ENCODE assay signal across 16 cellular contexts in genomic region chr16:69838417-69838990, GRCh38.
DNase-seq lines count a peak whose midpoint lies in the region; ATAC-seq and TF ChIP-seq lines count a peak whose summit lies in the region.
"Had no signal": no experiment of that assay in that cellular context is flagged by ENCODE, and none has a peak within 500 bp of the region (broad histone marks: within the 10 kb centered on the region; RNA-seq: fewer than 3 reads in every experiment).

No MANE protein-coding gene starts in this region.

- ATAC-seq in GM23338 (peak; percentile 75), sciatic nerve (peak; percentile 75), GM19395 (IDR thresholded peaks at IDR 0.05; ENCODE audit: unreplicated experiment) (no peak)
- no peak for ATAC-seq in activated T-cell treated with anti-CD3 and anti-CD28 coated beads, Interleukin-2, amount 50 U/mL, for 4 hours

- peaks cover 8% of the 10 kb centered on the region for H3K4me1 Mint-ChIP-seq in GM23338
- H3K4me1 Mint-ChIP-seq in activated T-cell treated with anti-CD3 and anti-CD28 coated beads, Interleukin-2, amount 50 U/mL, for 4 hours (ENCODE audit: low read depth) = peaks cover 3% of the 10 kb centered on the region

- no peaks in the 10 kb centered on the region for H3K9me3 ChIP-seq in hepatocyte (ENCODE audit: low read depth)
- H3K9me3 ChIP-seq: A549, SJSA1 had no signal

- no peaks in the 10 kb centered on the region for H3K9me3 Mint-ChIP-seq in GM23338
- no peaks in the 10 kb centered on the region for H3K9me3 Mint-ChIP-seq in activated T-cell treated with anti-CD3 and anti-CD28 coated beads, Interleukin-2, amount 50 U/mL, for 4 hours
- H3K9me3 Mint-ChIP-seq: central memory CD8-positive, alpha-beta T cell had no signal

- no peak for TF ChIP-seq CTCF in GM23338 (conservative IDR thresholded peaks at IDR 0.05; ENCODE audit: low read depth in 2 of 2)
- no peak for TF ChIP-seq CTCF in coronary artery (IDR thresholded peaks at IDR 0.05)
- TF ChIP-seq CTCF in hepatocyte (IDR thresholded peaks at IDR 0.05; ENCODE audit: poor library complexity) = no peak

- H3K27me3 Mint-ChIP-seq in GM23338 (ENCODE audit: insufficient read depth, low read depth, poor library complexity) = peaks cover 5% of the 10 kb centered on the region
- no peaks in the 10 kb centered on the region for H3K27me3 Mint-ChIP-seq in activated T-cell treated with anti-CD3 and anti-CD28 coated beads, Interleukin-2, amount 50 U/mL, for 4 hours (ENCODE audit: low read depth)
- H3K27me3 Mint-ChIP-seq: central memory CD8-positive, alpha-beta T cell had no signal

- H3K4me3 ChIP-seq in GM23338 (no peak overlapping the region), coronary artery (no peak overlapping the region), hepatocyte (no peak overlapping the region)
- H3K4me3 ChIP-seq: A549, SJSA1 had no signal

- H3K36me3 Mint-ChIP-seq in GM23338 (ENCODE audit: low read depth) = no peaks in the 10 kb centered on the region; the same call in 2 of the 3 replicates
- H3K36me3 Mint-ChIP-seq in activated T-cell treated with anti-CD3 and anti-CD28 coated beads, Interleukin-2, amount 50 U/mL, for 4 hours (ENCODE audit: insufficient read depth) = peaks cover 23% of the 10 kb centered on the region

- no peak overlapping the region for H3K27ac Mint-ChIP-seq in GM23338

- H2AFZ ChIP-seq in GM23338 = no peak overlapping the region
- H2AFZ ChIP-seq in hepatocyte = no peak overlapping the region

- H3K27ac ChIP-seq in GM23338 (ENCODE audit: low read depth) = no peak overlapping the region
- peak overlapping the region; percentile 43 to 85 for H3K27ac ChIP-seq in coronary artery
- peak overlapping the region; percentile 50 for H3K27ac ChIP-seq in hepatocyte
- H3K27ac ChIP-seq: A549, C4-2B, KMS-11, SJSA1 had no signal

- H3K79me2 ChIP-seq in GM23338 (replicated peaks; ENCODE audit: insufficient read depth) = no peaks in the 10 kb centered on the region
- no peaks in the 10 kb centered on the region for H3K79me2 ChIP-seq in hepatocyte

- H3K4me2 ChIP-seq in GM23338 = no peak overlapping the region
- H3K4me2 ChIP-seq in hepatocyte = no peak overlapping the region
- H3K4me2 ChIP-seq: A549, KMS-11 had no signal

- 77% methylated on average over 5 of the region's 5 CpGs for WGBS in hepatocyte (ENCODE audit: low lambda C conversion rate, missing lambda C conversion rate)

- H3K9me2 ChIP-seq in GM23338 (ENCODE audit: insufficient read depth) = 0 out of 2 replicates have a peak, but pooled peaks cover 4% of the 10 kb centered on the region
- no peaks in the 10 kb centered on the region for H3K9me2 ChIP-seq in hepatocyte (replicated peaks; ENCODE audit: insufficient read depth)

- H3K36me3 ChIP-seq in GM23338 (ENCODE audit: insufficient read depth) = 0 out of 2 replicates have a peak, but pooled peaks cover 8% of the 10 kb centered on the region
- no peaks in the 10 kb centered on the region for H3K36me3 ChIP-seq in hepatocyte (replicated peaks; ENCODE audit: insufficient read depth, low read depth)

- intact Hi-C loops in sciatic nerve (cut with DNase I) = no loop called here

- no peak overlapping the region for H3K4me3 Mint-ChIP-seq in GM23338
- H3K4me3 Mint-ChIP-seq in activated T-cell treated with anti-CD3 and anti-CD28 coated beads, Interleukin-2, amount 50 U/mL, for 4 hours = no peak overlapping the region
- H3K4me3 Mint-ChIP-seq: central memory CD8-positive, alpha-beta T cell had no signal

- H3F3A ChIP-seq in GM23338 (replicated peaks; ENCODE audit: low read depth) = no peaks in the 10 kb centered on the region

- peak; percentile 33 for DNase-seq in GM23338 (ENCODE audit: low spot score)
- DNase-seq in coronary artery (ENCODE audit: low spot score) = no peak
- no peak for DNase-seq in hepatocyte (ENCODE audit: low spot score)
- DNase-seq in sciatic nerve (ENCODE audit: low spot score) = no peak
- no peak for DNase-seq in activated T-cell treated with anti-CD3 and anti-CD28 coated beads, Interleukin-2, amount 50 U/mL, for 4 hours
- DNase-seq in NCI-H146 (lab: John Stamatoyannopoulos, UW) = no peak
- DNase-seq in dedifferentiated amniotic fluid mesenchymal stem cell (ENCODE audit: extremely low spot score) = no peak
- DNase-seq: activated naive CD4-positive, alpha-beta T cell treated with anti-CD3 and anti-CD28 coated beads, Interleukin-2, amount 50 U/mL, for 16 hours; DND-41; erythroblast had no signal

- H3K27me3 ChIP-seq in GM23338 (ENCODE audit: insufficient read depth) (no peaks in the 10 kb centered on the region), hepatocyte (no peaks in the 10 kb centered on the region)
- H3K27me3 ChIP-seq: SJSA1 had no signal

- H4K20me1 ChIP-seq in GM23338 (replicated peaks; ENCODE audit: insufficient read depth) (no peaks in the 10 kb centered on the region; the same call in 1 of the 2 replicates), hepatocyte (ENCODE audit: insufficient read depth, poor library complexity, severe bottlenecking) (no peaks in the 10 kb centered on the region)

- peaks cover 2% of the 10 kb centered on the region; the same call in 1 of the 2 replicates for H3K4me1 ChIP-seq in GM23338 (ENCODE audit: insufficient read depth)
- peaks cover 24% of the 10 kb centered on the region for H3K4me1 ChIP-seq in hepatocyte (ENCODE audit: insufficient read depth)
- H3K4me1 ChIP-seq: SJSA1 had no signal

TF ChIP-seq in GM23338, 12 proteins besides CTCF, POLR2A, EP300 and RAD21:
- no peak for TF ChIP-seq POLR2AphosphoS5 (IDR thresholded peaks at IDR 0.05; ENCODE audit: low read depth)
- TF ChIP-seq ZNF114 (CRISPR knock-in tag; IDR thresholded peaks at IDR 0.05) = no peak
TF ChIP-seq in GM23338: peak in this region for 0.

Comparison
In these comparisons a context has a peak if more than half of its experiments do, and no peak if none do; other contexts are left out.
1. ATAC-seq: peak in GM23338 (single experiment) and sciatic nerve (single experiment); none in GM19395 (single experiment) and activated T-cell treated with anti-CD3 and anti-CD28 coated beads, Interleukin-2, amount 50 U/mL, for 4 hours (0 of 2).